In the genomic region with DNA sequence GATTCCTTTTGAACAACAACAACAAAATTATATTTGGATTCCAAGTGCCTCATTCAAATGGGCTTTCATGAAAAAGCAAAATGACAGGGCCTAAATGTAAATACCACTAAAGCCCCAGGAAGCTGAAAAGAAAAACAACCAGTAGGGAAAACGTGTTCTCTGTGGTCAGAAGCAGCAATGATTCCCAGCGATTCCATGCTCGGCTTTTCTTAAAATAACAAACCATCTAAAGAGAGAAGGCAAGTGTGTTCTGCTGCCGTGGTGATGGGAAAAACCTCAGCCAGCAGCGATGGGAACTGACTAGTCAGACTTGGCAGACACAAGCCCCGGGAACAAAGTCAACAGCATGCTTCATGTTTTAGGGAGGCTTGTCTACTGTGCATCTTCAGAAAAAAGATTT, we compare ENCODE assay signal across 9 cellular contexts.
DNase-seq lines count a peak whose midpoint lies in the region; ATAC-seq, FAIRE-seq and TF ChIP-seq lines count a peak whose summit lies in the region.
"Had no signal": no experiment of that assay in that cellular context is flagged by ENCODE, and none has a peak within 500 bp of the region (broad histone marks: within the 10 kb centered on the region; RNA-seq: fewer than 3 reads in every experiment).

No MANE protein-coding gene starts in this region.

- H3K36me3 Mint-ChIP-seq in Calu3 (ENCODE audit: insufficient read depth, unreplicated experiment): no peaks in the 10 kb centered on the region

- H3K36me3 ChIP-seq in body of pancreas (replicated peaks in 1 of 2; ENCODE audit: insufficient read depth in 1 of 2, low read depth in 2 of 2): no peaks in the 10 kb centered on the region
- no peaks in the 10 kb centered on the region for H3K36me3 ChIP-seq in gastrocnemius medialis

- intact Hi-C loops in body of pancreas (cut with DNase I) (no loop called here), gastrocnemius medialis (cut with DNase I; ENCODE audit: low total_unique reads) (no loop called here), Calu3 (cut with micrococcal nuclease; ENCODE audit: unreplicated experiment) (no loop called here)

- 44 to 53% methylated on average over 6 of the region's 6 CpGs for WGBS in body of pancreas, 2 donors

- H3K27me3 ChIP-seq in body of pancreas: no peaks in the 10 kb centered on the region
- H3K27me3 ChIP-seq in gastrocnemius medialis: no peaks in the 10 kb centered on the region

- ATAC-seq in body of pancreas: no peak
- ATAC-seq in gastrocnemius medialis: peak; percentile 77 to 87
- ATAC-seq: K562 had no signal

- H3K9me3 ChIP-seq in body of pancreas (no peaks in the 10 kb centered on the region), gastrocnemius medialis (no peaks in the 10 kb centered on the region)

- H3K4me1 ChIP-seq in body of pancreas: no peaks in the 10 kb centered on the region
- H3K4me1 ChIP-seq in gastrocnemius medialis: peaks cover 26 to 40% of the 10 kb centered on the region in 2 donors

- in situ Hi-C loops in gastrocnemius medialis (cut with MboI; ENCODE audit: low sequenced_read_pairs in 4 of 4): no loop called here

- H3K4me3 ChIP-seq in body of pancreas (no peak overlapping the region), gastrocnemius medialis (no peak overlapping the region)
- H3K4me3 ChIP-seq: K562 had no signal

- no peaks in the 10 kb centered on the region for H3K27me3 Mint-ChIP-seq in Calu3 (ENCODE audit: unreplicated experiment)

- H3K4me3 Mint-ChIP-seq in Calu3 (ENCODE audit: low read depth, unreplicated experiment): no peak overlapping the region

- CTCF ChIA-PET in Calu3 (lab: Charles Lee): interaction anchor here (0.6 kb wide), 1 partner anchor 962 kb away, joined by 4 read pairs; no protein-coding TSS in a partner anchor

- H3K27ac ChIP-seq in body of pancreas: no peak overlapping the region
- H3K27ac ChIP-seq in gastrocnemius medialis: peak overlapping the region; percentile 67 to 78 (median 72)

- peaks cover 3% of the 10 kb centered on the region for H3K9me3 Mint-ChIP-seq in Calu3 (ENCODE audit: low read depth, unreplicated experiment)

- H3K27ac Mint-ChIP-seq in Calu3 (ENCODE audit: unreplicated experiment): no peak overlapping the region

- TF ChIP-seq CTCF in body of pancreas (IDR thresholded peaks at IDR 0.05) (no peak), gastrocnemius medialis (IDR thresholded peaks at IDR 0.05 in 4 of 5, conservative IDR thresholded peaks at IDR 0.05 in 1 of 5) (no peak), Calu3 (IDR thresholded peaks at IDR 0.05; ENCODE audit: unreplicated experiment) (no peak)

- H3K4me1 Mint-ChIP-seq in Calu3 (ENCODE audit: low read depth, unreplicated experiment): peaks cover 7% of the 10 kb centered on the region

- peak; percentile 14 for FAIRE-seq in GM19239 (lab: Jason Lieb, UNC)
- FAIRE-seq: K562 had no signal

- no peak for DNase-seq in GM19239 (ENCODE audit: insufficient read length, low spot score)
- DNase-seq in body of pancreas: peak in 3 of 4 donors; percentile 40 to 44 (median 43)
- peak; percentile 58 for DNase-seq in hepatic stellate cell (ENCODE audit: low spot score)
- peak; percentile 31 to 55 for DNase-seq in gastrocnemius medialis
- DNase-seq in Calu3: no peak
- no peak for DNase-seq in OCI-M1 (lab: John Stamatoyannopoulos, UW)
- DNase-seq in NCI-H510A treated with DMSO at 0.1 percent for 48 hours (lab: John Stamatoyannopoulos, UW): no peak
- DNase-seq in HT-29 (ENCODE audit: low spot score): no peak

- TF ChIP-seq POLR2A in body of pancreas (IDR thresholded peaks at IDR 0.05) (no peak), gastrocnemius medialis (IDR thresholded peaks at IDR 0.05) (no peak)

- BruUV-seq in Calu3 (replicated peaks; lab: Mats Ljungman, UMichigan): no TSS peak

Comparison
In these comparisons a context has a peak if more than half of its experiments do, and no peak if none do; other contexts are left out.
1. DNase-seq: peak in body of pancreas (3 of 4), hepatic stellate cell (single experiment) and gastrocnemius medialis (2 of 2); none in GM19239 (single experiment), Calu3 (single experiment), OCI-M1 (single experiment), NCI-H510A treated with DMSO at 0.1 percent for 48 hours (single experiment) and HT-29 (single experiment).
2. H3K27ac ChIP-seq: peak in gastrocnemius medialis (4 of 4); none in body of pancreas (0 of 4).